1 cellular context compared by ENCODE assay signal in genomic region chr17:42518755-42519545, GRCh38.
TF ChIP-seq lines count a peak whose summit lies in the region.

No MANE protein-coding gene starts in this region.

TF ChIP-seq in IMR-90, 13 proteins besides CTCF, POLR2A, EP300 and RAD21:
- TF ChIP-seq RFX5 (IDR thresholded peaks at IDR 0.05; ENCODE audit: low read depth, low read length) (no peak), FOS (IDR thresholded peaks at IDR 0.05; ENCODE audit: low read depth, low read length) (no peak), NFE2L2 (IDR thresholded peaks at IDR 0.05; ENCODE audit: low read depth, low read length) (no peak), RCOR1 (IDR thresholded peaks at IDR 0.05; ENCODE audit: insufficient replicate concordance, low read length) (no peak), CHD1 (IDR thresholded peaks at IDR 0.05; ENCODE audit: low read depth, low read length) (no peak), USF2 (IDR thresholded peaks at IDR 0.05; ENCODE audit: low read depth, low read length) (no peak), ELK1 (IDR thresholded peaks at IDR 0.05; ENCODE audit: borderline replicate concordance, low read depth, low read length) (no peak), MAZ (IDR thresholded peaks at IDR 0.05; ENCODE audit: borderline replicate concordance, low read depth, low read length) (no peak), BHLHE40 (IDR thresholded peaks at IDR 0.05; ENCODE audit: low read depth, low read length) (no peak), MAFK (IDR thresholded peaks at IDR 0.05; ENCODE audit: low read depth, low read length) (no peak), MXI1 (IDR thresholded peaks at IDR 0.05; ENCODE audit: borderline replicate concordance, low read depth, low read length) (no peak), CEBPB (IDR thresholded peaks at IDR 0.05; ENCODE audit: low read depth, low read length) (no peak), SMC3 (IDR thresholded peaks at IDR 0.05; ENCODE audit: low read depth, low read length) (no peak)
TF ChIP-seq in IMR-90: peak in this region for 0.
